Comparison of ENCODE assay signal across 1 cellular context in genomic region chr7:50068850-50069551, GRCh38.
TF ChIP-seq lines count a peak whose summit lies in the region.

No MANE protein-coding gene starts in this region.

TF ChIP-seq in WTC11, 78 proteins besides CTCF, POLR2A, EP300 and RAD21 (continued from another document):
- no peak for TF ChIP-seq ZNF396 (CRISPR knock-in tag; IDR thresholded peaks at IDR 0.05; ENCODE audit: borderline replicate concordance)
- TF ChIP-seq PRRX2 (CRISPR knock-in tag; IDR thresholded peaks at IDR 0.05) = no peak
- TF ChIP-seq NR3C1 (CRISPR knock-in tag; conservative IDR thresholded peaks at IDR 0.05; ENCODE audit: low read depth) = no peak
- no peak for TF ChIP-seq ZNF423 (CRISPR knock-in tag; IDR thresholded peaks at IDR 0.05)
